ENCODE assay signal across 16 cellular contexts in genomic region chr5:27875148-27875547, GRCh38.
DNase-seq lines count a peak whose midpoint lies in the region; ATAC-seq and TF ChIP-seq lines count a peak whose summit lies in the region.
"Had no signal": no experiment of that assay in that cellular context is flagged by ENCODE, and none has a peak within 500 bp of the region (broad histone marks: within the 10 kb centered on the region; RNA-seq: fewer than 3 reads in every experiment).

No MANE protein-coding gene starts in this region.

- H3K27ac ChIP-seq in mammary epithelial cell (ENCODE audit: insufficient read depth, low read depth, low read length) (no peak overlapping the region), RWPE2 (ENCODE audit: poor library complexity, severe bottlenecking) (peak overlapping the region; percentile 35)
- H3K27ac ChIP-seq: BLaER1 treated with 17β-estradiol and CSF1 and Interleukin-3, amounts not matched to agents 10 nM and 100 nM; HL-60 had no signal

- CTCF ChIA-PET in mammary epithelial cell (lab: Charles Lee; ENCODE audit: low non-redundant PET) (no interaction called here), MCF 10A (lab: Yijun Ruan, JAX) (interaction anchor here (0.7 kb wide), 1 partner anchor 764 kb away, joined by 4 read pairs; no protein-coding TSS in a partner anchor)

- H3K4me3 ChIP-seq in mammary epithelial cell (replicated peaks in 1 of 3; ENCODE audit: insufficient read depth in 1 of 3, low read depth in 2 of 3, low read length in 3 of 3) (no peak overlapping the region), RWPE2 (ENCODE audit: severe bottlenecking) (no peak overlapping the region), H7 (ENCODE audit: insufficient read depth, low read depth, low read length) (no peak overlapping the region)
- H3K4me3 ChIP-seq: BLaER1 treated with 17β-estradiol and CSF1 and Interleukin-3, amounts not matched to agents 10 nM and 100 nM; HAP-1; K562 had no signal

- H3K36me3 ChIP-seq in mammary epithelial cell (ENCODE audit: insufficient read depth, low read length), result no peaks in the 10 kb centered on the region
- H3K36me3 ChIP-seq in RWPE2 (ENCODE audit: low read depth), result no peaks in the 10 kb centered on the region
- H3K36me3 ChIP-seq in H7 (replicated peaks; ENCODE audit: control insufficient read depth, insufficient read depth, low read length), result no peaks in the 10 kb centered on the region
- H3K36me3 ChIP-seq: BLaER1 treated with 17β-estradiol and CSF1 and Interleukin-3, amounts not matched to agents 10 nM and 100 nM; HAP-1 had no signal

- no peak overlapping the region for H3K4me3 Mint-ChIP-seq in MCF 10A (ENCODE audit: unreplicated experiment)
- H3K4me3 Mint-ChIP-seq: B cell; CD8-positive, alpha-beta T cell had no signal

- no peak overlapping the region for H3K4me2 ChIP-seq in mammary epithelial cell (ENCODE audit: insufficient read depth, low read depth, low read length)
- H3K4me2 ChIP-seq: BLaER1 treated with 17β-estradiol and CSF1 and Interleukin-3, amounts not matched to agents 10 nM and 100 nM had no signal

- no peak overlapping the region for H3K9ac ChIP-seq in mammary epithelial cell (ENCODE audit: insufficient read depth, low read length)
- H3K9ac ChIP-seq: BLaER1 treated with 17β-estradiol and CSF1 and Interleukin-3, amounts not matched to agents 10 nM and 100 nM had no signal

- H3K27me3 ChIP-seq in mammary epithelial cell (ENCODE audit: insufficient read depth, low read length) (no peaks in the 10 kb centered on the region), RWPE2 (ENCODE audit: insufficient read depth, poor library complexity, severe bottlenecking) (no peaks in the 10 kb centered on the region), H7 (ENCODE audit: control insufficient read depth, insufficient read depth, low read length) (no peaks in the 10 kb centered on the region)
- H3K27me3 ChIP-seq: BLaER1 treated with 17β-estradiol and CSF1 and Interleukin-3, amounts not matched to agents 10 nM and 100 nM had no signal

- intact Hi-C loops in mammary epithelial cell (cut with micrococcal nuclease), result no loop called here
- intact Hi-C loops in MCF 10A (cut with micrococcal nuclease), result no loop called here

- peak; percentile 56; the same call in 1 of the 3 replicates for ATAC-seq in RWPE2 (ENCODE audit: low read depth)
- ATAC-seq: CD8-positive, alpha-beta T cell; K562 had no signal

- no peaks in the 10 kb centered on the region for H4K20me1 ChIP-seq in mammary epithelial cell (ENCODE audit: insufficient read depth, low read length)
- H4K20me1 ChIP-seq: BLaER1 treated with 17β-estradiol and CSF1 and Interleukin-3, amounts not matched to agents 10 nM and 100 nM had no signal

- H3K27me3 Mint-ChIP-seq in MCF 10A (ENCODE audit: insufficient read depth, unreplicated experiment), result no peaks in the 10 kb centered on the region
- H3K27me3 Mint-ChIP-seq: B cell had no signal

- no peak overlapping the region for H2AFZ ChIP-seq in mammary epithelial cell (ENCODE audit: low read depth, low read length)

- no peak for TF ChIP-seq CTCF in mammary epithelial cell (conservative IDR thresholded peaks at IDR 0.05 in 1 of 2, IDR thresholded peaks at IDR 0.05 in 1 of 2; ENCODE audit: extremely low read depth in 1 of 2, insufficient read depth in 1 of 2, low read depth in 1 of 2, low read length in 2 of 2)
- no peak for TF ChIP-seq CTCF in MCF 10A (IDR thresholded peaks at IDR 0.05; ENCODE audit: unreplicated experiment)
- no peak for TF ChIP-seq CTCF in RWPE2 (IDR thresholded peaks at IDR 0.05; ENCODE audit: poor library complexity, severe bottlenecking)

- H3K4me1 ChIP-seq in mammary epithelial cell (ENCODE audit: insufficient read depth, low read length), result no peaks in the 10 kb centered on the region
- peaks cover 11% of the 10 kb centered on the region for H3K4me1 ChIP-seq in RWPE2 (ENCODE audit: insufficient read depth, poor library complexity, severe bottlenecking)
- H3K4me1 ChIP-seq: BLaER1 treated with 17β-estradiol and CSF1 and Interleukin-3, amounts not matched to agents 10 nM and 100 nM; HAP-1 had no signal

- no TSS peak for BruUV-seq in mammary epithelial cell (replicated peaks; lab: Mats Ljungman, UMichigan)
- no TSS peak for BruUV-seq in MCF 10A (replicated peaks; lab: Mats Ljungman, UMichigan)

- H3K9me3 Mint-ChIP-seq in MCF 10A (ENCODE audit: unreplicated experiment), result no peaks in the 10 kb centered on the region

- POLR2A ChIA-PET in MCF 10A (lab: Yijun Ruan, JAX), result no interaction called here

- H3K27ac Mint-ChIP-seq in MCF 10A (ENCODE audit: low read depth, unreplicated experiment), result no peak overlapping the region
- H3K27ac Mint-ChIP-seq: B cell; CD8-positive, alpha-beta T cell had no signal

- in situ Hi-C loops in mammary epithelial cell (cut with MboI; ENCODE audit: low sequenced_read_pairs in 2 of 2), result no loop called here

- DNase-seq in mammary epithelial cell (peak; percentile 3), MCF 10A (ENCODE audit: unreplicated experiment) (no peak), RWPE2 (ENCODE audit: low spot score) (no peak), iris pigment epithelial cell (ENCODE audit: low read depth) (peak; percentile 8), H7 (no peak), NCI-H187 treated with DMSO at 0.1 percent for 48 hours (lab: John Stamatoyannopoulos, UW) (no peak)
- DNase-seq in activated naive CD4-positive, alpha-beta T cell treated with Interleukin-2 at 50 U/mL for 16 hours, result no peak
- DNase-seq: Calu3; CD8-positive, alpha-beta T cell; GDM1; IMR-90 had no signal

- H3K4me1 Mint-ChIP-seq in MCF 10A (ENCODE audit: insufficient read depth, unreplicated experiment), result no peaks in the 10 kb centered on the region
- H3K4me1 Mint-ChIP-seq: B cell had no signal

- H3K79me2 ChIP-seq in mammary epithelial cell (ENCODE audit: insufficient read depth, low read length), result no peaks in the 10 kb centered on the region

- H3K36me3 Mint-ChIP-seq in MCF 10A (ENCODE audit: insufficient read depth, unreplicated experiment), result no peaks in the 10 kb centered on the region
- H3K36me3 Mint-ChIP-seq: CD8-positive, alpha-beta T cell had no signal

- H3K9me3 ChIP-seq in mammary epithelial cell (replicated peaks; ENCODE audit: insufficient read depth, low read length) (peaks cover 2% of the 10 kb centered on the region), RWPE2 (ENCODE audit: severe bottlenecking) (no peaks in the 10 kb centered on the region)
- H3K9me3 ChIP-seq: HAP-1 had no signal

- dilution Hi-C loops in mammary epithelial cell (cut with HindIII; ENCODE audit: low sequenced_read_pairs), result no loop called here

Comparison
In these comparisons a context has a peak if more than half of its experiments do, and no peak if none do; other contexts are left out.
1. DNase-seq: peak in mammary epithelial cell (single experiment) and iris pigment epithelial cell (single experiment); none in MCF 10A (single experiment), RWPE2 (single experiment), H7 (single experiment), NCI-H187 treated with DMSO at 0.1 percent for 48 hours (single experiment) and activated naive CD4-positive, alpha-beta T cell treated with Interleukin-2 at 50 U/mL for 16 hours (single experiment).